In the genomic region with DNA sequence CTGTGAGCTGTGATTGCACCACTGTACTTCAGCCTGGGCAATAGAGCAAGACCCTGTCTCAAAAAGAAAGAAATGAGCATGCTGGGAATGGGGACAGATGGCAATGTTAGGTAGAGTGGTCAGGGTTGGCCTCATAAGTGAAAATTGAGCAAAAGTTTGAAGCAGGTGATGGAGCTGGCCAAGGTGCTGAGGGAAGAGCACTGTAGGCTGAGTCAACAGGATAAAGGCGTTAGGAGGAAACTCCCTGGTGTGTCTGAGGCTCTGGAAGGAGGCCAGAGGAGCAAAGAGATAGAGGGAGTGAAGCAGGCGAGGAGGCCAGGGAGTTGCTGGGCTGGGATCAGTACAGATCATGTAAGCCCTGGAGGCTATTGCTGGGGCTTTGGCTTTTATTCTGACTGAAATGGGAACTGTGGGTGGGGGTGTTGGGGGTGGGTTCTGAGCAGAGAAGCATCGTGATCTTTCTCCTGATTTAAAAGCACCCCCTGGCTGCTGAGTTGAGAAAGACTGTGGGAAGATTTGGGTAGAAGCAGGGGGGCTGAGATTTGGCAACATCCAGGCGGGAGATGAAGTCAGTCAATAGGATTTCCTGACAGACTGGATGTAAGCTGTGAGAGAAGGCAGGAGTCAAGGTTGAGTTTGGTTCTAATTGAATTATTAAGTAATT, we compare ENCODE assay signal across 1 cellular context.
TF ChIP-seq lines count a peak whose summit lies in the region.

No MANE protein-coding gene starts in this region.

TF ChIP-seq in HEK293, 187 proteins besides CTCF, POLR2A, EP300 and RAD21 (continued from another document):
- TF ChIP-seq, protein P1, sequence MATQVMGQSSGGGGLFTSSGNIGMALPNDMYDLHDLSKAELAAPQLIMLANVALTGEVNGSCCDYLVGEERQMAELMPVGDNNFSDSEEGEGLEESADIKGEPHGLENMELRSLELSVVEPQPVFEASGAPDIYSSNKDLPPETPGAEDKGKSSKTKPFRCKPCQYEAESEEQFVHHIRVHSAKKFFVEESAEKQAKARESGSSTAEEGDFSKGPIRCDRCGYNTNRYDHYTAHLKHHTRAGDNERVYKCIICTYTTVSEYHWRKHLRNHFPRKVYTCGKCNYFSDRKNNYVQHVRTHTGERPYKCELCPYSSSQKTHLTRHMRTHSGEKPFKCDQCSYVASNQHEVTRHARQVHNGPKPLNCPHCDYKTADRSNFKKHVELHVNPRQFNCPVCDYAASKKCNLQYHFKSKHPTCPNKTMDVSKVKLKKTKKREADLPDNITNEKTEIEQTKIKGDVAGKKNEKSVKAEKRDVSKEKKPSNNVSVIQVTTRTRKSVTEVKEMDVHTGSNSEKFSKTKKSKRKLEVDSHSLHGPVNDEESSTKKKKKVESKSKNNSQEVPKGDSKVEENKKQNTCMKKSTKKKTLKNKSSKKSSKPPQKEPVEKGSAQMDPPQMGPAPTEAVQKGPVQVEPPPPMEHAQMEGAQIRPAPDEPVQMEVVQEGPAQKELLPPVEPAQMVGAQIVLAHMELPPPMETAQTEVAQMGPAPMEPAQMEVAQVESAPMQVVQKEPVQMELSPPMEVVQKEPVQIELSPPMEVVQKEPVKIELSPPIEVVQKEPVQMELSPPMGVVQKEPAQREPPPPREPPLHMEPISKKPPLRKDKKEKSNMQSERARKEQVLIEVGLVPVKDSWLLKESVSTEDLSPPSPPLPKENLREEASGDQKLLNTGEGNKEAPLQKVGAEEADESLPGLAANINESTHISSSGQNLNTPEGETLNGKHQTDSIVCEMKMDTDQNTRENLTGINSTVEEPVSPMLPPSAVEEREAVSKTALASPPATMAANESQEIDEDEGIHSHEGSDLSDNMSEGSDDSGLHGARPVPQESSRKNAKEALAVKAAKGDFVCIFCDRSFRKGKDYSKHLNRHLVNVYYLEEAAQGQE (tag by site-specific recombination; IDR thresholded peaks at IDR 0.05) = peak; percentile 87
TF ChIP-seq in HEK293: peak in this region for 1.
